ENCODE assay signal across 1 cellular context in the genomic region with DNA sequence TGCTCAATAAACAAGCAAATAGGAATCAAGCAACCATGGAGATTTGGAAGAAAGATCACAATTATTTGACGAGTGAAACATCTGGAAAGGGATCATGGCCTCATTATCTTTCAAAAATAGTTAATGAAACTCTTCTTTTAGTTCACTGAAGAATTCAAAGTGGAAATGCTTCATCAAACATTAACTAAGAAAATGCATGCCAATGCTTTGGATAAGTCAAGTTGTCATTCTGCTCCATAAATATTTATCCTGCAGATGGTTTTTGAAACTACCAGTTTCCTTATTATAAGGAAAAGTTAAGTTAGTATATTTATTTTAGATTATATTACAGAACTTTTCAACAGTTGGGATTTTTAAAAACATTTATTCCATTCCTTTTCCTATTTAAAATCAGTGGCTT.
TF ChIP-seq lines count a peak whose summit lies in the region.

No MANE protein-coding gene starts in this region.

TF ChIP-seq in HepG2, 621 proteins besides CTCF, POLR2A, EP300 and RAD21 (continued from another document):
- TF ChIP-seq, protein P1, sequence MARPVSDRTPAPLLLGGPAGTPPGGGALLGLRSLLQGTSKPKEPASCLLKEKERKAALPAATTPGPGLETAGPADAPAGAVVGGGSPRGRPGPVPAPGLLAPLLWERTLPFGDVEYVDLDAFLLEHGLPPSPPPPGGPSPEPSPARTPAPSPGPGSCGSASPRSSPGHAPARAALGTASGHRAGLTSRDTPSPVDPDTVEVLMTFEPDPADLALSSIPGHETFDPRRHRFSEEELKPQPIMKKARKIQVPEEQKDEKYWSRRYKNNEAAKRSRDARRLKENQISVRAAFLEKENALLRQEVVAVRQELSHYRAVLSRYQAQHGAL (CRISPR knock-in tag; IDR thresholded peaks at IDR 0.05; ENCODE audit: not compliant biosample characterization) = no peak
- TF ChIP-seq HOXA5 (CRISPR knock-in tag; IDR thresholded peaks at IDR 0.05) (no peak), ZNF503 (CRISPR knock-in tag; IDR thresholded peaks at IDR 0.05) (no peak), ZNF687 (CRISPR knock-in tag; IDR thresholded peaks at IDR 0.05) (no peak)
